22 cellular contexts compared by ENCODE assay signal in genomic region chr11:17743808-17744119, GRCh38. TPM values are rescaled to one million over a fixed set of nuclear protein-coding genes. Genes with fewer than 3 reads are reported as not detected.
DNase-seq lines count a peak whose midpoint lies in the region; ATAC-seq, FAIRE-seq and TF ChIP-seq lines count a peak whose summit lies in the region.
"Had no signal": no experiment of that assay in that cellular context is flagged by ENCODE, and none has a peak within 500 bp of the region (broad histone marks: within the 10 kb centered on the region; RNA-seq: fewer than 3 reads in every experiment).

No MANE protein-coding gene starts in this region.

- H2BK5ac ChIP-seq in mesendoderm (ENCODE audit: low read length): no peak overlapping the region

- no peak overlapping the region for H3K27ac ChIP-seq in mesendoderm (ENCODE audit: low read depth, low read length)
- H3K27ac ChIP-seq: body of pancreas, upper lobe of left lung, VCaP had no signal

- H3K79me1 ChIP-seq in mesendoderm (ENCODE audit: low read length): no peaks in the 10 kb centered on the region

- no peak overlapping the region for H2AK5ac ChIP-seq in mesendoderm (ENCODE audit: low read length)

- no peak overlapping the region for H3K9ac ChIP-seq in mesendoderm (ENCODE audit: low read length)

- H3K4me1 ChIP-seq in mesendoderm (ENCODE audit: control insufficient read depth, low read depth, low read length): no peaks in the 10 kb centered on the region
- H3K4me1 ChIP-seq: body of pancreas, upper lobe of left lung had no signal

- TF ChIP-seq CTCF in astrocyte of the spinal cord (IDR thresholded peaks at IDR 0.05; ENCODE audit: low read depth, low read length): no peak

- no peak overlapping the region for H3K4me2 ChIP-seq in mesendoderm (ENCODE audit: low read length)

- no peak overlapping the region for H3K23ac ChIP-seq in mesendoderm (ENCODE audit: low read length)

- no peak overlapping the region for H3K18ac ChIP-seq in mesendoderm (ENCODE audit: low read length)

- no CpG with 5 or more reads among the region's 5 CpGs for WGBS in mesendoderm (ENCODE audit: extremely low coverage, insufficient coverage, low lambda C conversion rate)

- DNase-seq in EL (peak; percentile 83), HTR-8/SVneo (ENCODE audit: insufficient read length, low spot score) (peak; percentile 53), astrocyte of the spinal cord (ENCODE audit: low read depth, low spot score) (peak; percentile 41), mesendoderm (peak; percentile 40)
- DNase-seq in central memory CD4-positive, alpha-beta T cell: no peak
- DNase-seq: activated CD4-positive, alpha-beta T cell treated with anti-CD3 and anti-CD28 coated beads, Interleukin-2, amount 50 U/mL, for 4 hours; AML-193; body of pancreas; COR-L47; cortex of kidney; MM.1S; NCI-H187; NK-92 treated with Interleukin-12 subunit alpha and Interleukin-12 subunit beta, amount 100 ng/mL, for 24 hours; nucleus accumbens; SIG-M5; stimulated activated naive CD8-positive, alpha-beta T cell treated with anti-CD3 and anti-CD28 coated beads, Interleukin-15, Interleukin-2, amounts not matched to agents 100 U/mL and 50 U/mL, for 24 hours; upper lobe of left lung had no signal

- no peak for ATAC-seq in GM19452 (IDR thresholded peaks at IDR 0.05; ENCODE audit: unreplicated experiment)
- ATAC-seq in HG03565 (IDR thresholded peaks at IDR 0.05; ENCODE audit: unreplicated experiment): no peak
- ATAC-seq: body of pancreas; stimulated activated naive CD8-positive, alpha-beta T cell treated with anti-CD3 and anti-CD28 coated beads, Interleukin-15, Interleukin-2, amounts not matched to agents 100 U/mL and 50 U/mL, for 24 hours had no signal

- no peak overlapping the region for H2BK15ac ChIP-seq in mesendoderm (replicated peaks; ENCODE audit: low read depth)

- H3K56ac ChIP-seq in mesendoderm (ENCODE audit: low read length): no peak overlapping the region

- H3K4ac ChIP-seq in mesendoderm (ENCODE audit: low read depth, low read length): no peak overlapping the region

- no peaks in the 10 kb centered on the region for H3K27me3 ChIP-seq in mesendoderm (ENCODE audit: insufficient read depth, low read length, poor library complexity)

- no peaks in the 10 kb centered on the region for H3K36me3 ChIP-seq in mesendoderm (ENCODE audit: control insufficient read depth, insufficient read depth, low read length)
- H3K36me3 ChIP-seq: upper lobe of left lung had no signal

- no peaks in the 10 kb centered on the region for H3K79me2 ChIP-seq in mesendoderm (ENCODE audit: control insufficient read depth, insufficient read depth, low read length)

- H2BK120ac ChIP-seq in mesendoderm (ENCODE audit: low read depth, low read length): no peak overlapping the region

- H4K8ac ChIP-seq in mesendoderm (ENCODE audit: low read depth, low read length): no peak overlapping the region

- in situ Hi-C loops in astrocyte of the spinal cord (cut with HindIII; ENCODE audit: low sequenced_read_pairs): no loop called here

- H4K5ac ChIP-seq in mesendoderm (ENCODE audit: low read length): no peak overlapping the region

- H3K4me3 ChIP-seq in astrocyte of the spinal cord (ENCODE audit: low read depth, low read length) (no peak overlapping the region), mesendoderm (ENCODE audit: low read length) (no peak overlapping the region)
- H3K4me3 ChIP-seq: body of pancreas, upper lobe of left lung had no signal

- peak; percentile 57 for FAIRE-seq in HTR-8/SVneo (lab: Jason Lieb, UNC)
- FAIRE-seq: GM19239 had no signal

RNA-seq across cellular contexts. Expression of gene KCNC1, which starts 9.2 kb away (rescaled TPM):
- polyA plus RNA-seq in mesendoderm (2013, experiment 1 of 2): 0.01 TPM
- 0.01 TPM for polyA plus RNA-seq in mesendoderm (2013, experiment 2 of 2)

RNA-seq across cellular contexts. Expression of gene MYOD1, which starts 24.4 kb away (rescaled TPM):
- polyA plus RNA-seq in mesendoderm (2013, experiment 1 of 2): not detected
- polyA plus RNA-seq in mesendoderm (2013, experiment 2 of 2): not detected
- polyA plus RNA-seq: liver had no signal
